ENCODE assay signal across 14 cellular contexts in genomic region chr2:85899849-85900248, GRCh38.
"Had no signal": no experiment of that assay in that cellular context is flagged by ENCODE, and none has a peak within 500 bp of the region (broad histone marks: within the 10 kb centered on the region; RNA-seq: fewer than 3 reads in every experiment).

No MANE protein-coding gene starts in this region.

- H3K36me3 ChIP-seq: esophagus squamous epithelium, lower lobe of right lung, pancreas, sigmoid colon had no signal

- H3K4me3 ChIP-seq: esophagus squamous epithelium, lower lobe of right lung, pancreas, sigmoid colon had no signal

- H3K27me3 ChIP-seq: pancreas, sigmoid colon had no signal

- H3K27ac Mint-ChIP-seq: activated B cell treated with CpG ODN at 0.5 μM for 24 hours; activated CD4-positive, alpha-beta T cell treated with anti-CD3 and anti-CD28 coated beads, Interleukin-2, amount 10 ng/mL, durations not matched to agents 24 days and 14 days; stimulated activated memory B cell treated with anti-CD40 and anti-IgM and Interleukin-4, amounts not matched to agents 10 μg/mL and 1 μg/mL and 100 μg/mL, for 72 hours; T-helper 2 cell treated with Interferon-gamma antibody and Interleukin-4, amounts not matched to agents 5 μg/mL and 100 μg/mL, for 36 hours had no signal

- H3K4me1 ChIP-seq: pancreas had no signal

- H3K4me3 Mint-ChIP-seq: activated B cell treated with CpG ODN at 0.5 μM for 24 hours; activated CD4-positive, alpha-beta T cell treated with anti-CD3 and anti-CD28 coated beads, Interleukin-2, amount 10 ng/mL, durations not matched to agents 24 days and 14 days; stimulated activated memory B cell treated with anti-CD40 and anti-IgM and Interleukin-4, amounts not matched to agents 10 μg/mL and 1 μg/mL and 100 μg/mL, for 72 hours; T-helper 2 cell treated with Interferon-gamma antibody and Interleukin-4, amounts not matched to agents 5 μg/mL and 100 μg/mL, for 36 hours had no signal

- H3K27me3 Mint-ChIP-seq: activated B cell treated with CpG ODN at 0.5 μM for 24 hours; activated CD4-positive, alpha-beta T cell treated with anti-CD3 and anti-CD28 coated beads, Interleukin-2, amount 10 ng/mL, durations not matched to agents 24 days and 14 days; stimulated activated memory B cell treated with anti-CD40 and anti-IgM and Interleukin-4, amounts not matched to agents 10 μg/mL and 1 μg/mL and 100 μg/mL, for 72 hours had no signal

- H3K9me3 ChIP-seq: esophagus squamous epithelium, lower lobe of right lung, pancreas, sigmoid colon had no signal

- DNase-seq: activated B cell treated with CpG ODN at 0.5 μM for 24 hours; activated CD4-positive, alpha-beta T cell treated with anti-CD3 and anti-CD28 coated beads, Interleukin-2, amount 10 ng/mL, durations not matched to agents 24 days and 14 days; activated naive CD4-positive, alpha-beta T cell; activated T-cell treated with anti-CD3 and anti-CD28 coated beads for 4 hours; esophagus squamous epithelium; glutamatergic neuron; kidney glomerular epithelial cell; lower lobe of right lung; pancreas; sigmoid colon; stimulated activated CD4-positive, alpha-beta T cell treated with anti-CD3 and anti-CD28 coated beads, Interleukin-12 subunit alpha, Interleukin-12 subunit beta, amount 100 ng/mL, for 4 hours; SW 1271 had no signal

- ATAC-seq: lower lobe of right lung; pancreas; stimulated activated memory B cell treated with anti-CD40 and anti-IgM and Interleukin-4, amounts not matched to agents 10 μg/mL and 1 μg/mL and 100 μg/mL, for 72 hours had no signal

- H3K27ac ChIP-seq: esophagus squamous epithelium, lower lobe of right lung, pancreas, sigmoid colon had no signal
